11 cellular contexts compared by ENCODE assay signal in the genomic region with DNA sequence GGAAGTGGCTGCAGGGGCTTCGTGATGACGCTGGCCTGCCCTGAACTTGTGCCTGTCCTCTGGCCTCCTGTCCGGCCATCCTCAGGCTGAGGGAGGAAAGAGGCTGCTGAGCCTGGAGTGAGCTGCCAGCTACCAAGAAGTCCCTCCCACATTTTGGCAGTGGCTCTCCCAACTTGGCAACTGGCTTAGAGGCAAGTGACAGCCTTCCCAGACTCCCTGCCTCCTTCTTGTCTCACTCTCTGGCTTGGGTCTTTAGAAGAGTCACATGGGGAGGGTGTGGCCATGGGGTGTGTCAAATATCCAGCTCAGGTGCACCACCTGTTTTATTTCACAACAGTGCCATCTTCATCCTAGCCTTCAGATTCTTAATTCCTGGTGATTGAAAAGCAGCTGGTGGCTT.
A peak's percentile ranks its signal among the peaks of the same experiment; 100 is the strongest.
DNase-seq lines count a peak whose midpoint lies in the region; ATAC-seq and TF ChIP-seq lines count a peak whose summit lies in the region.
"Had no signal": no experiment of that assay in that cellular context is flagged by ENCODE, and none has a peak within 500 bp of the region (broad histone marks: within the 10 kb centered on the region; RNA-seq: fewer than 3 reads in every experiment).

No MANE protein-coding gene starts in this region.

- no peak overlapping the region for H3K27ac ChIP-seq in colonic mucosa
- peak overlapping the region; percentile 50 to 66 for H3K27ac ChIP-seq in tibial artery
- no peak overlapping the region for H3K27ac ChIP-seq in MM.1S (ENCODE audit: low read length)
- H3K27ac ChIP-seq: brain microvascular endothelial cell, VCaP had no signal

- H3K4me2 ChIP-seq in MM.1S (ENCODE audit: low read depth, low read length): no peak overlapping the region

- H3K27ac Mint-ChIP-seq in WTC11: no peak overlapping the region

- H3K36me3 ChIP-seq in colonic mucosa (no peaks in the 10 kb centered on the region), tibial artery (no peaks in the 10 kb centered on the region), MM.1S (replicated peaks; ENCODE audit: insufficient read depth, low read length) (no peaks in the 10 kb centered on the region)
- H3K36me3 ChIP-seq: brain microvascular endothelial cell had no signal

- H4K20me1 ChIP-seq in MM.1S (ENCODE audit: insufficient read depth, low read length): no peaks in the 10 kb centered on the region

- H3K79me2 ChIP-seq in MM.1S (ENCODE audit: low read length): no peaks in the 10 kb centered on the region

- H3K27me3 ChIP-seq in colonic mucosa (no peaks in the 10 kb centered on the region), tibial artery (no peaks in the 10 kb centered on the region), MM.1S (replicated peaks; ENCODE audit: insufficient read depth, low read length) (no peaks in the 10 kb centered on the region)
- H3K27me3 ChIP-seq: brain microvascular endothelial cell had no signal

- CTCF ChIA-PET in WTC11 (lab: Charles Lee): interaction anchor here (1.3 kb wide), 1 partner anchor 11 kb away, joined by 3 read pairs; no protein-coding TSS in a partner anchor

- no peaks in the 10 kb centered on the region for H3K4me1 Mint-ChIP-seq in WTC11

- H3K9me3 ChIP-seq in colonic mucosa (peaks cover 5% of the 10 kb centered on the region), tibial artery (peaks cover 0 to 11% (median 5%) of the 10 kb centered on the region in 3 donors), MM.1S (replicated peaks; ENCODE audit: insufficient read depth, low read length) (no peaks in the 10 kb centered on the region)

- H3K4me1 ChIP-seq in colonic mucosa: no peaks in the 10 kb centered on the region
- H3K4me1 ChIP-seq in tibial artery: peaks cover 0 to 19% (median 10%) of the 10 kb centered on the region in 4 donors
- no peaks in the 10 kb centered on the region for H3K4me1 ChIP-seq in MM.1S (ENCODE audit: low read length)

- peaks cover 22% of the 10 kb centered on the region for H3K36me3 Mint-ChIP-seq in WTC11

- H3F3A ChIP-seq in MM.1S (ENCODE audit: insufficient read depth, low read length): no peaks in the 10 kb centered on the region

- intact Hi-C loops in colonic mucosa (cut with DNase I) (no loop called here), lower leg skin (cut with DNase I; ENCODE audit: low total_unique reads) (no loop called here), tibial artery (cut with DNase I; ENCODE audit: low total_unique reads) (no loop called here)

- H3K9me2 ChIP-seq in MM.1S (replicated peaks; ENCODE audit: insufficient read depth, low read length): no peaks in the 10 kb centered on the region

- WGBS in lower leg skin, 2 donors: 42 to 47% methylated on average over 3 of the region's 3 CpGs

- TF ChIP-seq CTCF in colonic mucosa (IDR thresholded peaks at IDR 0.05) (no peak), lower leg skin (IDR thresholded peaks at IDR 0.05) (no peak), tibial artery (IDR thresholded peaks at IDR 0.05) (no peak), MM.1S (IDR thresholded peaks at IDR 0.05; ENCODE audit: low read length) (no peak), WTC11 (IDR thresholded peaks at IDR 0.05) (no peak)

- POLR2A ChIA-PET in WTC11 (lab: Charles Lee): no interaction called here

- no peak overlapping the region for H3K4me3 Mint-ChIP-seq in WTC11

- no peak for ATAC-seq in HG03442 (IDR thresholded peaks at IDR 0.05; ENCODE audit: unreplicated experiment)
- no peak for ATAC-seq in WTC11

- no peak overlapping the region for H3K4me3 ChIP-seq in colonic mucosa
- H3K4me3 ChIP-seq in lower leg skin (ENCODE audit: low read depth, poor library complexity, severe bottlenecking): no peak overlapping the region
- H3K4me3 ChIP-seq in tibial artery: no peak overlapping the region
- H3K4me3 ChIP-seq in MM.1S (ENCODE audit: low read length): no peak overlapping the region

- H3K9me3 Mint-ChIP-seq in WTC11: peaks cover 34% of the 10 kb centered on the region

- H3K9ac ChIP-seq in colonic mucosa (ENCODE audit: low read depth in 2 of 2, low read length in 2 of 2) (no peak overlapping the region), MM.1S (ENCODE audit: low read length) (no peak overlapping the region)

- no peak overlapping the region for H2AFZ ChIP-seq in MM.1S (ENCODE audit: low read length)

- TF ChIP-seq POLR2A in lower leg skin (IDR thresholded peaks at IDR 0.05): no peak

- peak; percentile 44 for DNase-seq in NCI-H2107 treated with DMSO at 0.1 percent for 48 hours (lab: John Stamatoyannopoulos, UW; ENCODE audit: unreplicated experiment)
- no peak for DNase-seq in NCI-H2107 (lab: John Stamatoyannopoulos, UW)
- DNase-seq in colonic mucosa: peak; percentile 51
- peak; percentile 72 to 96 for DNase-seq in lower leg skin (ENCODE audit: low spot score in 2 of 2)
- peak; percentile 73 to 92 for DNase-seq in tibial artery
- DNase-seq in MM.1S: no peak
- no peak for DNase-seq in WTC11 (ENCODE audit: low spot score)
- DNase-seq: activated T-cell treated with anti-CD3 and anti-CD28 coated beads, Interleukin-2, amount 50 U/mL, for 48 hours; brain microvascular endothelial cell had no signal

- H3K27me3 Mint-ChIP-seq in WTC11 (ENCODE audit: low read depth): no peaks in the 10 kb centered on the region; the same call in 1 of the 2 replicates

TF ChIP-seq in WTC11, 78 proteins besides CTCF, POLR2A, EP300 and RAD21:
- TF ChIP-seq, protein P1, sequence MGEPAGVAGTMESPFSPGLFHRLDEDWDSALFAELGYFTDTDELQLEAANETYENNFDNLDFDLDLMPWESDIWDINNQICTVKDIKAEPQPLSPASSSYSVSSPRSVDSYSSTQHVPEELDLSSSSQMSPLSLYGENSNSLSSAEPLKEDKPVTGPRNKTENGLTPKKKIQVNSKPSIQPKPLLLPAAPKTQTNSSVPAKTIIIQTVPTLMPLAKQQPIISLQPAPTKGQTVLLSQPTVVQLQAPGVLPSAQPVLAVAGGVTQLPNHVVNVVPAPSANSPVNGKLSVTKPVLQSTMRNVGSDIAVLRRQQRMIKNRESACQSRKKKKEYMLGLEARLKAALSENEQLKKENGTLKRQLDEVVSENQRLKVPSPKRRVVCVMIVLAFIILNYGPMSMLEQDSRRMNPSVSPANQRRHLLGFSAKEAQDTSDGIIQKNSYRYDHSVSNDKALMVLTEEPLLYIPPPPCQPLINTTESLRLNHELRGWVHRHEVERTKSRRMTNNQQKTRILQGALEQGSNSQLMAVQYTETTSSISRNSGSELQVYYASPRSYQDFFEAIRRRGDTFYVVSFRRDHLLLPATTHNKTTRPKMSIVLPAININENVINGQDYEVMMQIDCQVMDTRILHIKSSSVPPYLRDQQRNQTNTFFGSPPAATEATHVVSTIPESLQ (CRISPR knock-in tag; IDR thresholded peaks at IDR 0.05): no peak
- TF ChIP-seq ZNF121 (CRISPR knock-in tag; IDR thresholded peaks at IDR 0.05) (no peak), AR (CRISPR knock-in tag; IDR thresholded peaks at IDR 0.05) (no peak), ZNF219 (CRISPR knock-in tag; IDR thresholded peaks at IDR 0.05; ENCODE audit: borderline replicate concordance) (no peak), ZBTB21 (CRISPR knock-in tag; IDR thresholded peaks at IDR 0.05; ENCODE audit: borderline replicate concordance) (no peak), SOX15 (CRISPR knock-in tag; IDR thresholded peaks at IDR 0.05) (no peak), NR2C2 (CRISPR knock-in tag; IDR thresholded peaks at IDR 0.05) (no peak)
TF ChIP-seq in WTC11: peak in this region for 0.

Comparison
In these comparisons a context has a peak if more than half of its experiments do, and no peak if none do; other contexts are left out.
1. DNase-seq: peak in NCI-H2107 treated with DMSO at 0.1 percent for 48 hours (single experiment), colonic mucosa (single experiment), lower leg skin (2 of 2) and tibial artery (2 of 2); none in NCI-H2107 (single experiment), MM.1S (single experiment) and WTC11 (single experiment).
2. H3K27ac ChIP-seq: peak in tibial artery (2 of 2); none in colonic mucosa (single experiment) and MM.1S (single experiment).